ENCODE assay signal across 34 cellular contexts in genomic region chr15:51137024-51137423, GRCh38. TPM values are rescaled to one million over a fixed set of nuclear protein-coding genes. Genes with fewer than 3 reads are reported as not detected.
"Had no signal": no experiment of that assay in that cellular context is flagged by ENCODE, and none has a peak within 500 bp of the region (broad histone marks: within the 10 kb centered on the region; RNA-seq: fewer than 3 reads in every experiment).

No MANE protein-coding gene starts in this region.

- H3K36me3 ChIP-seq: adrenal gland, brain microvascular endothelial cell, breast epithelium had no signal

- H3K27me3 ChIP-seq: adrenal gland, body of pancreas, brain microvascular endothelial cell, breast epithelium had no signal

- H3K4me3 ChIP-seq: adrenal gland, body of pancreas, breast epithelium had no signal

- H3K9me3 ChIP-seq: adrenal gland, body of pancreas had no signal

- FAIRE-seq: astrocyte, colon, TTC549 had no signal

- ATAC-seq: activated CD8-positive, alpha-beta T cell treated with anti-CD3 and anti-CD28 coated beads for 36 hours; activated naive CD4-positive, alpha-beta T cell treated with anti-CD3 and anti-CD28 coated beads, Interleukin-2, amount 50 U/mL, for 72 hours; activated T-cell treated with anti-CD3 and anti-CD28 coated beads, Interleukin-2, amount 50 U/mL, for 72 hours; activated T-helper 17 cell treated with anti-CD3 and anti-CD28 coated beads, Interleukin-2, amount 50 U/mL, for 72 hours; body of pancreas; T-helper 17 cell had no signal

- DNase-seq: activated B cell treated with CpG ODN at 0.5 μM for 24 hours; activated CD4-positive, alpha-beta memory T cell treated with anti-CD3 and anti-CD28 coated beads for 36 hours; activated CD4-positive, alpha-beta T cell treated with anti-CD3 and anti-CD28 coated beads for 4 hours; activated CD4-positive, alpha-beta T cell treated with anti-CD3 and anti-CD28 coated beads, Interleukin-2, amount 10 ng/mL, durations not matched to agents 24 days and 14 days; activated CD4-positive, alpha-beta T cell treated with anti-CD3 and anti-CD28 coated beads, Interleukin-2, amount 50 U/mL, for 1 hour; activated CD4-positive, alpha-beta T cell treated with anti-CD3 and anti-CD28 coated beads, Interleukin-2, amount 50 U/mL, for 4 hours; activated CD4-positive, CD25-positive, alpha-beta regulatory T cell treated with anti-CD3 and anti-CD28 coated beads, Interleukin-2, amount 50 U/mL, for 72 hours; activated CD8-positive, alpha-beta memory T cell treated with anti-CD3 and anti-CD28 coated beads, Interleukin-2, amount 50 U/mL, for 4 hours; activated CD8-positive, alpha-beta T cell treated with anti-CD3 and anti-CD28 coated beads for 36 hours; activated effector memory CD4-positive, alpha-beta T cell treated with anti-CD3 and anti-CD28 coated beads, Interleukin-2, amount 50 U/mL, for 16 hours; activated gamma-delta T cell treated with Interleukin-2 at 50 U/mL for 16 hours; activated naive CD4-positive, alpha-beta T cell; activated naive CD4-positive, alpha-beta T cell treated with anti-CD3 and anti-CD28 coated beads for 36 hours; activated naive CD4-positive, alpha-beta T cell treated with anti-CD3 and anti-CD28 coated beads, Interleukin-2, amount 50 U/mL, for 16 hours; activated naive CD8-positive, alpha-beta T cell treated with anti-CD3 and anti-CD28 coated beads for 36 hours; activated T-cell treated with anti-CD3 and anti-CD28 coated beads for 4 hours; activated T-cell treated with anti-CD3 and anti-CD28 coated beads, Interleukin-2, amount 50 U/mL, for 1 hour; activated T-cell treated with anti-CD3 and anti-CD28 coated beads, Interleukin-2, amount 50 U/mL, for 4 hours; activated T-cell treated with anti-CD3 and anti-CD28 coated beads, Interleukin-2, amount 50 U/mL, for 72 hours; adrenal gland; amniotic stem cell; aorta; body of pancreas; brain microvascular endothelial cell; central memory CD4-positive, alpha-beta T cell; T-helper 17 cell; T1000 had no signal

- H3K27ac ChIP-seq: adrenal gland, body of pancreas, brain microvascular endothelial cell, VCaP had no signal

- H3K4me1 ChIP-seq: body of pancreas had no signal

RNA-seq across cellular contexts. Expression of gene TNFAIP8L3, which starts 42.3 kb away (rescaled TPM):
- total RNA-seq: activated B cell treated with CpG ODN at 0.5 μM for 24 hours; activated naive CD4-positive, alpha-beta T cell treated with anti-CD3 and anti-CD28 coated beads for 36 hours; activated T-helper 17 cell treated with anti-CD3 and anti-CD28 coated beads, Interleukin-2, amount 50 U/mL, for 72 hours; T-helper 17 cell had no signal
